8 cellular contexts compared by ENCODE assay signal in the genomic region with DNA sequence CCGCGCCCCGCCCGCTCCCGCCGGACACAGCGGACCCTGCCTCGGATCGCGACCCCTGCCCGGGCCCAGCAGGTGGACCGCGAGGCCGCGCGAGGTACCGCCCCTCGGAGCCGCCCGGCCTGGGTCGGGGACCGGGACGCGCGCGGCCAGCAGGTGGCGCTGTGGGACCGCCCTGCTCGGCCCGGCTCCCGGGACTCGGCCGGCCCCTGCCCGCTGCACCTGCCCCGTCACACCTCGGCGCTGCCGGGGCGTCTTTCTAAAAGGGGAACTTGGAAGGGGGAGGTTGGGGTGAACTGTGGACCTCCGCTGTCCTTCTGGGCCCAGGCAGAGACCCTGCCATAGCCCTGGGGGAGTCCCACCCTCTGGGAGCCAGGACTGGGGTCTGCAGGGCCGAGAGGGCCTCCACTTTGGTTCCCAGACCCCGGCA.
DNase-seq lines count a peak whose midpoint lies in the region; ATAC-seq and TF ChIP-seq lines count a peak whose summit lies in the region.

No MANE protein-coding gene starts in this region.

- H3K36me3 ChIP-seq in DND-41 (ENCODE audit: insufficient read depth, low read length), result no peaks in the 10 kb centered on the region

- no peaks in the 10 kb centered on the region for H3K9me3 Mint-ChIP-seq in activated naive CD8-positive, alpha-beta T cell treated with anti-CD3 and anti-CD28 coated beads, Interleukin-2, amount 50 U/mL, for 24 hours

- no peaks in the 10 kb centered on the region for H3K27me3 Mint-ChIP-seq in activated naive CD8-positive, alpha-beta T cell treated with anti-CD3 and anti-CD28 coated beads, Interleukin-2, amount 50 U/mL, for 24 hours

- H3K4me1 Mint-ChIP-seq in activated naive CD8-positive, alpha-beta T cell treated with anti-CD3 and anti-CD28 coated beads, Interleukin-2, amount 50 U/mL, for 24 hours, result peaks cover 55% of the 10 kb centered on the region

- H4K20me1 ChIP-seq in DND-41 (ENCODE audit: insufficient read depth, low read length), result peaks cover 9% of the 10 kb centered on the region

- peak overlapping the region in 1 of 2 experiments; percentile 39; a peak in 2 of 4 replicates for H3K4me3 ChIP-seq in DND-41 (ENCODE audit: low read depth in 1 of 2, low read length in 2 of 2)

- no peak overlapping the region for H3K4me3 Mint-ChIP-seq in activated naive CD8-positive, alpha-beta T cell treated with anti-CD3 and anti-CD28 coated beads, Interleukin-2, amount 50 U/mL, for 24 hours

- H3K27ac ChIP-seq in DND-41 (ENCODE audit: low read length), result no peak overlapping the region

- DNase-seq in DND-41, result peak; percentile 62
- DNase-seq in T follicular helper cell (ENCODE audit: low read depth), result peak; percentile 66
- peak; percentile 88 for DNase-seq in activated naive CD8-positive, alpha-beta T cell treated with anti-CD3 and anti-CD28 coated beads, Interleukin-2, amount 50 U/mL, for 24 hours
- peak in 29 of 51 donors; percentile 10 to 80 (median 29) for DNase-seq in hypothalamus (lab: John Stamatoyannopoulos, UW)
- DNase-seq in stimulated activated CD4-positive, alpha-beta T cell treated with anti-CD3 and anti-CD28 coated beads, Interleukin-2, amount 100 ng/mL, for 4 hours (ENCODE audit: low read depth), result peak; percentile 72

- no peaks in the 10 kb centered on the region for H3K9me3 ChIP-seq in DND-41 (ENCODE audit: insufficient read depth, low read length, severe bottlenecking)

- ATAC-seq in DND-41 (ENCODE audit: insufficient read depth, low read depth), result peak; percentile 83
- ATAC-seq in HG02798 (IDR thresholded peaks at IDR 0.05; ENCODE audit: poor library complexity, unreplicated experiment), result peak; percentile 42
- peak; percentile 58 for ATAC-seq in activated naive CD8-positive, alpha-beta T cell treated with anti-CD3 and anti-CD28 coated beads, Interleukin-2, amount 50 U/mL, for 24 hours
- ATAC-seq in HG03521 (IDR thresholded peaks at IDR 0.05; ENCODE audit: unreplicated experiment), result no peak
- no peak for ATAC-seq in HG03460 (IDR thresholded peaks at IDR 0.05; ENCODE audit: unreplicated experiment)

- peak; percentile 86 for TF ChIP-seq CTCF in DND-41 (IDR thresholded peaks at IDR 0.05; ENCODE audit: borderline replicate concordance, extremely low read depth, low read length, poor library complexity, severe bottlenecking)

- H3K27me3 ChIP-seq in DND-41 (ENCODE audit: insufficient read depth, low read length, poor library complexity), result no peaks in the 10 kb centered on the region

- H3K27ac Mint-ChIP-seq in activated naive CD8-positive, alpha-beta T cell treated with anti-CD3 and anti-CD28 coated beads, Interleukin-2, amount 50 U/mL, for 24 hours, result no peak overlapping the region

- no peak overlapping the region; the same call in 1 of the 2 replicates for H2AFZ ChIP-seq in DND-41 (ENCODE audit: low read depth, low read length)

- peaks cover 20% of the 10 kb centered on the region for H3K4me1 ChIP-seq in DND-41 (ENCODE audit: insufficient read depth, low read length)

- H3K79me2 ChIP-seq in DND-41 (ENCODE audit: insufficient read depth, low read length), result no peaks in the 10 kb centered on the region

- no peak overlapping the region for H3K9ac ChIP-seq in DND-41 (ENCODE audit: low read depth, low read length)

- H3K36me3 Mint-ChIP-seq in activated naive CD8-positive, alpha-beta T cell treated with anti-CD3 and anti-CD28 coated beads, Interleukin-2, amount 50 U/mL, for 24 hours (ENCODE audit: low read depth), result peaks cover 17% of the 10 kb centered on the region

- H3K4me2 ChIP-seq in DND-41 (ENCODE audit: insufficient read depth, low read length), result peak overlapping the region; percentile 54

Comparison
In these comparisons a context has a peak if more than half of its experiments do, and no peak if none do; other contexts are left out.
1. ATAC-seq: peak in DND-41 (single experiment), HG02798 (single experiment) and activated naive CD8-positive, alpha-beta T cell treated with anti-CD3 and anti-CD28 coated beads, Interleukin-2, amount 50 U/mL, for 24 hours (single experiment); none in HG03521 (single experiment) and HG03460 (single experiment).
2. DNase-seq: peak in every context shown above with its lines; median percentile 88 in activated naive CD8-positive, alpha-beta T cell treated with anti-CD3 and anti-CD28 coated beads, Interleukin-2, amount 50 U/mL, for 24 hours; 72 in stimulated activated CD4-positive, alpha-beta T cell treated with anti-CD3 and anti-CD28 coated beads, Interleukin-2, amount 100 ng/mL, for 4 hours; 66 in T follicular helper cell; 62 in DND-41; 29 in hypothalamus.